ENCODE assay signal across 1 cellular context in genomic region chrX:103503163-103503852, GRCh38.
TF ChIP-seq lines count a peak whose summit lies in the region.

No MANE protein-coding gene starts in this region.

TF ChIP-seq in HepG2, 621 proteins besides CTCF, POLR2A, EP300 and RAD21 (continued from another document):
- no peak for TF ChIP-seq ZNF580 (CRISPR knock-in tag; IDR thresholded peaks at IDR 0.05; ENCODE audit: borderline replicate concordance, low read depth)
- TF ChIP-seq HHEX (CRISPR knock-in tag; IDR thresholded peaks at IDR 0.05): no peak
- TF ChIP-seq ZSCAN9 (CRISPR knock-in tag; IDR thresholded peaks at IDR 0.05; ENCODE audit: borderline replicate concordance): no peak
- TF ChIP-seq MYC (CRISPR knock-in tag; IDR thresholded peaks at IDR 0.05; ENCODE audit: borderline replicate concordance): no peak
- TF ChIP-seq ZNF362 (CRISPR knock-in tag; IDR thresholded peaks at IDR 0.05; ENCODE audit: borderline replicate concordance): no peak
